ENCODE assay signal across 1 cellular context in the genomic region with DNA sequence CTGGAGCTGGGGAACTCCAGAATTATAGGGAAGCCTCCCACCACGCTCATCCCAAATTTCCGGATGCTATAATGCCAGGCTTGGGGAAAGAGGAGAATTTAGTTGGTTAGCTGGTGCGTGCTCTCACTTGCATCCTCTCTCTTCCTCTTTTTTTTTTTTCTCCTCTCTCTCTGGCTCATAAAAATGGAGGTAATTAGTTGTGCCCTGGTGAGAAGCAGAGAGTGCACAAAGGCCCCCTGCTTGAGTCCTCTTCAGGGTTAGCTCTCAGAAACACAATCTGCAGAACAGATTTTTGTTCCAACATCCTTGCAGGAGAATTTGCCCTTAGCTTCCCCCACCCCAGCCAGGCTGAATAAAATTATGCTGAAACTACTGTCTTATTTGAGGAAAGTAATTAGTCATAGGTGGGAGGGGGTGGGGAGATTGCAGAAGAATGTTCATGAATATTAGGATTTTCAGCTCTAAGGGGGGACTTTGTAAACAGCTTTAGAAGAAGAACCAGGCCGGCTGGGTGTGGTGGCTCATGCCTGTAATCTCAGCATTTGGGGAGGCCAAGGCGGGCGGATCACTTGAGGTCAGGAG.
A peak's percentile ranks its signal among the peaks of the same experiment; 100 is the strongest.
TF ChIP-seq lines count a peak whose summit lies in the region.

No MANE protein-coding gene starts in this region.

TF ChIP-seq in HepG2, 621 proteins besides CTCF, POLR2A, EP300 and RAD21:
- TF ChIP-seq, protein P1, sequence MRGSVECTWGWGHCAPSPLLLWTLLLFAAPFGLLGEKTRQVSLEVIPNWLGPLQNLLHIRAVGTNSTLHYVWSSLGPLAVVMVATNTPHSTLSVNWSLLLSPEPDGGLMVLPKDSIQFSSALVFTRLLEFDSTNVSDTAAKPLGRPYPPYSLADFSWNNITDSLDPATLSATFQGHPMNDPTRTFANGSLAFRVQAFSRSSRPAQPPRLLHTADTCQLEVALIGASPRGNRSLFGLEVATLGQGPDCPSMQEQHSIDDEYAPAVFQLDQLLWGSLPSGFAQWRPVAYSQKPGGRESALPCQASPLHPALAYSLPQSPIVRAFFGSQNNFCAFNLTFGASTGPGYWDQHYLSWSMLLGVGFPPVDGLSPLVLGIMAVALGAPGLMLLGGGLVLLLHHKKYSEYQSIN (CRISPR knock-in tag; IDR thresholded peaks at IDR 0.05; ENCODE audit: borderline replicate concordance): no peak
- TF ChIP-seq ZNF225 (CRISPR knock-in tag; IDR thresholded peaks at IDR 0.05) (no peak), FOXO1 (CRISPR knock-in tag; IDR thresholded peaks at IDR 0.05) (no peak), POLR2AphosphoS5 (IDR thresholded peaks at IDR 0.05; ENCODE audit: low read depth, low read length) (peak; percentile 39; the same call in 1 of the 2 replicates), ZNF605 (CRISPR knock-in tag; IDR thresholded peaks at IDR 0.05) (peak; percentile 48; the same call in 1 of the 2 replicates), ZMAT3 (CRISPR knock-in tag; conservative IDR thresholded peaks at IDR 0.05) (no peak), ZNF547 (CRISPR knock-in tag; IDR thresholded peaks at IDR 0.05) (peak; percentile 43; the same call in 1 of the 2 replicates), PAWR (CRISPR knock-in tag; IDR thresholded peaks at IDR 0.05; ENCODE audit: borderline replicate concordance) (no peak)
- TF ChIP-seq, protein P2, sequence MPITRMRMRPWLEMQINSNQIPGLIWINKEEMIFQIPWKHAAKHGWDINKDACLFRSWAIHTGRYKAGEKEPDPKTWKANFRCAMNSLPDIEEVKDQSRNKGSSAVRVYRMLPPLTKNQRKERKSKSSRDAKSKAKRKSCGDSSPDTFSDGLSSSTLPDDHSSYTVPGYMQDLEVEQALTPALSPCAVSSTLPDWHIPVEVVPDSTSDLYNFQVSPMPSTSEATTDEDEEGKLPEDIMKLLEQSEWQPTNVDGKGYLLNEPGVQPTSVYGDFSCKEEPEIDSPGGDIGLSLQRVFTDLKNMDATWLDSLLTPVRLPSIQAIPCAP (CRISPR knock-in tag; IDR thresholded peaks at IDR 0.05; ENCODE audit: low read depth): no peak
